ENCODE assay signal across 24 cellular contexts in genomic region chr4:4875611-4876010, GRCh38. TPM values are rescaled to one million over a fixed set of nuclear protein-coding genes. Genes with fewer than 3 reads are reported as not detected.
"Had no signal": no experiment of that assay in that cellular context is flagged by ENCODE, and none has a peak within 500 bp of the region (broad histone marks: within the 10 kb centered on the region; RNA-seq: fewer than 3 reads in every experiment).

No MANE protein-coding gene starts in this region.

- DNase-seq: natural killer cell; nucleus accumbens; pancreas; retina; sigmoid colon; small intestine; stimulated activated CD4-positive, alpha-beta T cell treated with anti-CD3 and anti-CD28 coated beads, Interleukin-15, amount 100 ng/mL, for 24 hours; stimulated activated CD4-positive, alpha-beta T cell treated with anti-CD3 and anti-CD28 coated beads, Interleukin-2, amount 100 ng/mL, for 24 hours; stimulated activated CD4-positive, alpha-beta T cell treated with anti-CD3 and anti-CD28 coated beads, Interleukin-2, amount 100 ng/mL, for 48 hours; stimulated activated CD4-positive, alpha-beta T cell treated with anti-CD3 and anti-CD28 coated beads, Interleukin-4, amount 100 ng/mL, for 24 hours; stimulated activated naive B cell treated with anti-CD40 and anti-IgM and Interleukin-4, amounts not matched to agents 10 μg/mL and 1 μg/mL and 100 μg/mL, for 72 hours; stimulated activated naive CD4-positive, alpha-beta T cell treated with Interleukin-2 at 50 U/mL for 16 hours; stomach; thyroid gland; trophoblast cell; upper lobe of left lung had no signal

- ATAC-seq: natural killer cell; pancreas; stimulated activated effector memory CD8-positive, alpha-beta T cell treated with anti-CD3 and anti-CD28 coated beads, Interleukin-12 subunit alpha, Interleukin-12 subunit beta, amount 100 ng/mL, for 72 hours; stimulated activated naive B cell treated with anti-CD40 and anti-IgM and Interleukin-4, amounts not matched to agents 10 μg/mL and 1 μg/mL and 100 μg/mL, for 72 hours had no signal

- FAIRE-seq: pancreas, small intestine, urothelium cell line had no signal

- H3K27me3 ChIP-seq: vagina had no signal

- H3K27ac ChIP-seq: neutrophil, pancreas, prostate gland, right atrium auricular region, sigmoid colon, stomach, thoracic aorta, thyroid gland, tibial nerve, upper lobe of left lung, vagina had no signal

- H3K4me1 ChIP-seq: pancreas, prostate gland, thyroid gland had no signal

- H3K4me3 ChIP-seq: pancreas, prostate gland, right atrium auricular region, sigmoid colon, stomach, thoracic aorta, thyroid gland, tibial nerve, upper lobe of left lung, vagina had no signal

- H3K9me3 ChIP-seq: neutrophil, pancreas, prostate gland, right atrium auricular region, sigmoid colon, stomach, thoracic aorta, thyroid gland, tibial nerve, upper lobe of left lung, vagina had no signal

- H3K36me3 ChIP-seq: neutrophil, pancreas, prostate gland, right atrium auricular region, sigmoid colon, stomach, thoracic aorta, thyroid gland, tibial nerve, upper lobe of left lung, vagina had no signal

RNA-seq across cellular contexts. Expression of gene MSX1, which starts 16.1 kb away (rescaled TPM):
- total RNA-seq: natural killer cell had no signal
